Comparison of ENCODE assay signal across 8 cellular contexts in the genomic region with DNA sequence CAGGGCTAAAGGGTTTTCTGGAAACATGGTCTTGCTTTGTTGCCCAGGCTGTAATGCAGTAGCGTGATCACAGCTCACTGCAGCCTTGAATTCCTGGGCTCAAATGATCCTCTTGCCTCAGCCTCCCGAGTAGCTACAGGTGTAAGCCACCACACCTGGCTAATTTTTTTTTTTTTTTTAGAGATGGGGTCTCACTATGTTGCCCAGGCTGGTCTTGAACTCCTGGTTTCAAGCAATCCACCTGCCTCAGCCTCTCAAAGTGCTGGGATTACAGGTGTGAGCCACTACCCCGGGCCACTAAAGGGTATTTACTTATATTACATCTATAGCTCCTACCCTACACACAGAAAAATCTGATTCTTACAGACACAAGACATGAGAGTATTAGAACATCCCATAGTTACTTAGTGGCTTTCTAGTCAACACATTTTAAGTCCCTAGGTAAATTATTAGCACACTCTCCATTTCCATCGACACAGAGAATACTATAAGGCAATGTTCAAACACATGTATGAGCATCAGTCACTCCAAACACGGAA. TPM values are rescaled to one million over a fixed set of nuclear protein-coding genes. Genes with fewer than 3 reads are reported as not detected.
DNase-seq lines count a peak whose midpoint lies in the region; ATAC-seq and TF ChIP-seq lines count a peak whose summit lies in the region.

No MANE protein-coding gene starts in this region.

- ATAC-seq in GM19463 (IDR thresholded peaks at IDR 0.05; ENCODE audit: unreplicated experiment) (peak; percentile 31), Panc1 (peak; percentile 33; the same call in 1 of the 2 replicates), left colon (no peak)

- intact Hi-C loops in CD14-positive monocyte (cut with micrococcal nuclease), result loop anchor here (2.0 to 10.0 kb wide), 4 partner anchors 14 to 124 kb away; a partner anchor contains a TSS
- intact Hi-C loops in Panc1 (cut with micrococcal nuclease; ENCODE audit: unreplicated experiment), result loop anchor here (2.0 kb wide), 1 partner anchor 50 kb away; no protein-coding TSS in a partner anchor
- intact Hi-C loops in left colon (cut with DNase I, micrococcal nuclease), result no loop called here

- POLR2A ChIA-PET in Panc1 (lab: Charles Lee), result no interaction called here

- peaks cover 0 to 1% (median 0%) of the 10 kb centered on the region in 3 donors for H3K27me3 Mint-ChIP-seq in CD14-positive monocyte (ENCODE audit: low read depth in 3 of 3)

- H3K4me1 Mint-ChIP-seq in CD14-positive monocyte, result peaks cover 12% of the 10 kb centered on the region

- H3K4me1 ChIP-seq in Panc1 (ENCODE audit: control insufficient read depth, insufficient read depth, low read length) (no peaks in the 10 kb centered on the region), liver (ENCODE audit: control insufficient read depth in 4 of 4, insufficient read depth in 4 of 4, low read length in 3 of 4) (peaks cover 4 to 61% (median 42%) of the 10 kb centered on the region in 4 donors)

- peaks cover 0 to 4% (median 1%) of the 10 kb centered on the region in 7 donors for H3K9me3 Mint-ChIP-seq in CD14-positive monocyte

- H3K9me3 ChIP-seq in Panc1 (ENCODE audit: control insufficient read depth, insufficient read depth, low read depth, low read length) (no peaks in the 10 kb centered on the region), liver (ENCODE audit: control insufficient read depth in 4 of 4, low read length in 3 of 4) (no peaks in the 10 kb centered on the region)

- H3K4me3 Mint-ChIP-seq in CD14-positive monocyte, result peak overlapping the region in 1 of 2 donors; percentile 68

- TF ChIP-seq RAD21 in liver (IDR thresholded peaks at IDR 0.05), result no peak

- H3K36me3 ChIP-seq in Panc1 (ENCODE audit: control insufficient read depth, insufficient read depth, low read length) (no peaks in the 10 kb centered on the region; the same call in 1 of the 2 replicates), liver (ENCODE audit: control insufficient read depth in 4 of 4, insufficient read depth in 3 of 4, low read depth in 1 of 4, low read length in 3 of 4) (peaks cover 0 to 7% (median 3%) of the 10 kb centered on the region in 4 donors)

- BruUV-seq in Panc1 (replicated peaks; lab: Mats Ljungman, UMichigan), result no TSS peak

- no peak for TF ChIP-seq CTCF in CD14-positive monocyte (IDR thresholded peaks at IDR 0.05)
- TF ChIP-seq CTCF in Panc1 (IDR thresholded peaks at IDR 0.05), result no peak
- no peak for TF ChIP-seq CTCF in liver (IDR thresholded peaks at IDR 0.05; ENCODE audit: low read depth, low read length, missing input control)

- H3K27ac ChIP-seq in Panc1 (ENCODE audit: low read length) (no peak overlapping the region), liver (ENCODE audit: low read depth in 1 of 2, low read length in 2 of 2) (peak overlapping the region; percentile 52 to 62)

- no peak overlapping the region for H3K9ac ChIP-seq in liver (ENCODE audit: low read depth in 1 of 2, low read length in 2 of 2)

- peaks cover 17 to 19% of the 10 kb centered on the region in 2 donors for H3K36me3 Mint-ChIP-seq in CD14-positive monocyte

- H3K27ac Mint-ChIP-seq in CD14-positive monocyte, result peak overlapping the region in 6 of 7 donors; percentile 47 to 87 (median 76)

- DNase-seq in CD14-positive monocyte (ENCODE audit: low spot score) (no peak), Panc1 (ENCODE audit: low read depth, low spot score) (no peak), left colon (no peak), LoVo (ENCODE audit: low spot score) (no peak)
- DNase-seq in stimulated activated CD4-positive, alpha-beta T cell treated with anti-CD3 and anti-CD28 coated beads, Interleukin-12 subunit alpha, Interleukin-12 subunit beta, amount 100 ng/mL, for 4 hours, result no peak
- no peak for DNase-seq in stimulated activated CD4-positive, alpha-beta T cell treated with anti-CD3 and anti-CD28 coated beads, Interleukin-1b, Interleukin-23, amount 100 ng/mL, for 48 hours

- no peaks in the 10 kb centered on the region for H3K27me3 ChIP-seq in Panc1 (ENCODE audit: control insufficient read depth, insufficient read depth, low read length)
- H3K27me3 ChIP-seq in liver (ENCODE audit: control insufficient read depth in 4 of 4, insufficient read depth in 4 of 4, low read length in 3 of 4), result no peaks in the 10 kb centered on the region

- CTCF ChIA-PET in Panc1 (lab: Charles Lee), result interaction anchor here (0.7 to 2.5 kb wide), 7 partner anchors 11 to 57 kb away, joined by 3 to 37 read pairs (median 5); a partner anchor contains a TSS

- 42% methylated on average over 5 of the region's 5 CpGs for WGBS in liver

- in situ Hi-C loops in Panc1 (cut with HindIII; ENCODE audit: low pct_unique_long_range_greater_than_20kb, low sequenced_read_pairs), result no loop called here

- no peak overlapping the region for H3K4me3 ChIP-seq in Panc1 (ENCODE audit: low read depth in 2 of 2, low read length in 2 of 2)
- H3K4me3 ChIP-seq in liver (ENCODE audit: low read depth in 1 of 3, low read length in 3 of 3), result no peak overlapping the region

TF ChIP-seq in liver, 16 proteins besides CTCF, POLR2A, EP300 and RAD21:
- TF ChIP-seq YY1 (IDR thresholded peaks at IDR 0.05) (no peak), FOXA2 (IDR thresholded peaks at IDR 0.05) (no peak), SP1 (IDR thresholded peaks at IDR 0.05) (no peak), FOXA1 (IDR thresholded peaks at IDR 0.05) (no peak), RXRA (IDR thresholded peaks at IDR 0.05) (no peak), NR2F2 (IDR thresholded peaks at IDR 0.05) (no peak), EGR1 (IDR thresholded peaks at IDR 0.05; ENCODE audit: low read depth in 2 of 2) (no peak), HNF4A (conservative IDR thresholded peaks at IDR 0.05) (no peak), JUND (IDR thresholded peaks at IDR 0.05) (no peak), GABPA (IDR thresholded peaks at IDR 0.05 in 1 of 2, conservative IDR thresholded peaks at IDR 0.05 in 1 of 2) (no peak)
- TF ChIP-seq, protein P1, sequence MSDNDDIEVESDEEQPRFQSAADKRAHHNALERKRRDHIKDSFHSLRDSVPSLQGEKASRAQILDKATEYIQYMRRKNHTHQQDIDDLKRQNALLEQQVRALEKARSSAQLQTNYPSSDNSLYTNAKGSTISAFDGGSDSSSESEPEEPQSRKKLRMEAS (IDR thresholded peaks at IDR 0.05), result no peak
- TF ChIP-seq, protein P2, sequence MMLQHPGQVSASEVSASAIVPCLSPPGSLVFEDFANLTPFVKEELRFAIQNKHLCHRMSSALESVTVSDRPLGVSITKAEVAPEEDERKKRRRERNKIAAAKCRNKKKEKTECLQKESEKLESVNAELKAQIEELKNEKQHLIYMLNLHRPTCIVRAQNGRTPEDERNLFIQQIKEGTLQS (IDR thresholded peaks at IDR 0.05), result no peak
- TF ChIP-seq, protein P3, sequence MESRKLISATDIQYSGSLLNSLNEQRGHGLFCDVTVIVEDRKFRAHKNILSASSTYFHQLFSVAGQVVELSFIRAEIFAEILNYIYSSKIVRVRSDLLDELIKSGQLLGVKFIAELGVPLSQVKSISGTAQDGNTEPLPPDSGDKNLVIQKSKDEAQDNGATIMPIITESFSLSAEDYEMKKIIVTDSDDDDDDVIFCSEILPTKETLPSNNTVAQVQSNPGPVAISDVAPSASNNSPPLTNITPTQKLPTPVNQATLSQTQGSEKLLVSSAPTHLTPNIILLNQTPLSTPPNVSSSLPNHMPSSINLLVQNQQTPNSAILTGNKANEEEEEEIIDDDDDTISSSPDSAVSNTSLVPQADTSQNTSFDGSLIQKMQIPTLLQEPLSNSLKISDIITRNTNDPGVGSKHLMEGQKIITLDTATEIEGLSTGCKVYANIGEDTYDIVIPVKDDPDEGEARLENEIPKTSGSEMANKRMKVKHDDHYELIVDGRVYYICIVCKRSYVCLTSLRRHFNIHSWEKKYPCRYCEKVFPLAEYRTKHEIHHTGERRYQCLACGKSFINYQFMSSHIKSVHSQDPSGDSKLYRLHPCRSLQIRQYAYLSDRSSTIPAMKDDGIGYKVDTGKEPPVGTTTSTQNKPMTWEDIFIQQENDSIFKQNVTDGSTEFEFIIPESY (IDR thresholded peaks at IDR 0.05), result no peak
TF ChIP-seq in liver: peak in this region for 0.

RNA-seq across cellular contexts. Expression of a gene that starts 6.2 kb away (rescaled TPM):
- polyA plus RNA-seq in CD14-positive monocyte, result 10 to 100 TPM; 48.8 to 56.6 TPM
- 37.4 TPM for total RNA-seq in Panc1 (2021; ENCODE audit: unreplicated experiment)
- 37.8 TPM for polyA plus RNA-seq in Panc1 (2012; ENCODE audit: insufficient read length)
- total RNA-seq in liver, result 100 to 1,000 TPM; 215 to 312 TPM
- 100 to 1,000 TPM in 1 of 2 donors, 10 to 100 TPM in 1; 30.1 to 119 TPM for polyA plus RNA-seq in liver
- 100 to 1,000 TPM; 101 to 107 TPM for total RNA-seq in left colon

RNA-seq across cellular contexts. Expression of a gene that starts 6.3 kb away (rescaled TPM):
- 1 to 10 TPM; 1.1 to 1.5 TPM for polyA plus RNA-seq in CD14-positive monocyte
- 1.4 TPM for total RNA-seq in Panc1 (2021; ENCODE audit: unreplicated experiment)
- 0.59 TPM for polyA plus RNA-seq in Panc1 (2012; ENCODE audit: insufficient read length)
- 1 to 10 TPM; 2.7 to 3.2 TPM for total RNA-seq in liver
- polyA plus RNA-seq in liver, result 1 to 10 TPM; 1.5 to 2.9 TPM
- 1 to 10 TPM; 1.2 to 1.5 TPM for total RNA-seq in left colon

RNA-seq across cellular contexts. Expression of a gene that starts 14.3 kb away (rescaled TPM):
- polyA plus RNA-seq in CD14-positive monocyte (10 to 100 TPM; 29.9 to 34.2 TPM), liver (100 to 1,000 TPM; 236 to 250 TPM)
- total RNA-seq in Panc1 (2021; ENCODE audit: unreplicated experiment) (24.5 TPM), liver (100 to 1,000 TPM in 1 of 2 donors, 10 to 100 TPM in 1; 39.8 to 205 TPM), left colon (100 to 1,000 TPM; 150 to 223 TPM)
- polyA plus RNA-seq in Panc1 (2012; ENCODE audit: insufficient read length), result 43.8 TPM

RNA-seq across cellular contexts. Expression of a gene that starts 22.1 kb away (rescaled TPM):
- polyA plus RNA-seq in CD14-positive monocyte (not detected), liver (10 to 100 TPM; 11.9 to 16.1 TPM)
- total RNA-seq in Panc1 (2021; ENCODE audit: unreplicated experiment) (0.46 TPM), liver (1 to 10 TPM; 1.7 to 6.4 TPM), left colon (1 to 10 TPM; 1.0 TPM)
- polyA plus RNA-seq in Panc1 (2012; ENCODE audit: insufficient read length), result not detected

RNA-seq across cellular contexts. Expression of a gene that starts 27.6 kb away (rescaled TPM):
- 100 to 1,000 TPM; 729 to 759 TPM for polyA plus RNA-seq in CD14-positive monocyte
- 130 TPM for total RNA-seq in Panc1 (2021; ENCODE audit: unreplicated experiment)
- polyA plus RNA-seq in Panc1 (2012; ENCODE audit: insufficient read length), result 132 TPM
- total RNA-seq in liver, result 10 to 100 TPM; 63.3 to 71.9 TPM
- polyA plus RNA-seq in liver, result 100 to 1,000 TPM; 131 to 237 TPM
- 100 to 1,000 TPM; 196 to 249 TPM for total RNA-seq in left colon

Comparison
In these comparisons a context has a peak if more than half of its experiments do, and no peak if none do; other contexts are left out.
1. intact Hi-C loops: an anchor here in CD14-positive monocyte (2.0 to 10.0 kb wide) and Panc1 (2.0 kb wide); none called in left colon.